10 cellular contexts compared by ENCODE assay signal in the genomic region with DNA sequence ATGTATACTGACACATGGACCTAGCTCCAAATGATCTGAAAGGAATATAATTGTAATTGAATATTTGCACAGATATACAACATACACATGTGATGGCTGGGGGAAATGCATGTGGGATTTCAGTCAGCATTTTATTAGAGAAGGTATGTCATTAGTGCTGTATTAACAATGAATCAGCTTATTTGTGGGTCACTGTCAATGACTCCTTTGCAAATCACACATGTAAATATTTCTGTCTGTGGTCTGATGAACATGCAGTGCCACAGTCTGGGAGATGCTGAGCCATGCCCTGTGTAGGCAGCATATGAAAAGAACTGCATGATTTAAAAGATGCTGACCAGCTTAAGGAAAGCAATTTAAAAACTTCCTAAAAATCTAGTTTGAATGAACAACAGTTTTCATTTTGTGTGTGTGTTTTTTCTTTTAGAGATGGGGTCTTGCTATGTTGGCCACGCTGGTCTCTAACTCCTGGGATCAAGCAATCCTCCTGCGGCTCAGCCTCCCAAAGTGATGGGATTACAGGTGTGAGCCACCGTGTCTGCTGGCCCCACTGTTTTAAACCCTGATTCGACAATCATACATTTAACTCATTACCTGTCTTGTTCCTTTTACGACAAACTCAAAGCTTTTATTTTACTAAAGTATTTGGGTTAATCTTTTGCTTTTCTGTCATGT. TPM values are rescaled to one million over a fixed set of nuclear protein-coding genes. Genes with fewer than 3 reads are reported as not detected.
A peak's percentile ranks its signal among the peaks of the same experiment; 100 is the strongest.
DNase-seq lines count a peak whose midpoint lies in the region; ATAC-seq and TF ChIP-seq lines count a peak whose summit lies in the region.
"Had no signal": no experiment of that assay in that cellular context is flagged by ENCODE, and none has a peak within 500 bp of the region (broad histone marks: within the 10 kb centered on the region; RNA-seq: fewer than 3 reads in every experiment).

No MANE protein-coding gene starts in this region.

- no peak for TF ChIP-seq CTCF in astrocyte of the spinal cord (IDR thresholded peaks at IDR 0.05; ENCODE audit: low read depth, low read length)
- TF ChIP-seq CTCF in left lung (IDR thresholded peaks at IDR 0.05), result no peak
- TF ChIP-seq CTCF in tibial nerve (IDR thresholded peaks at IDR 0.05), result no peak

- peaks cover 23% of the 10 kb centered on the region for H3K4me1 Mint-ChIP-seq in activated naive CD4-positive, alpha-beta T cell treated with anti-CD3 and anti-CD28 coated beads for 36 hours (ENCODE audit: low read depth)

- H3K4me3 ChIP-seq in astrocyte of the spinal cord (ENCODE audit: low read depth, low read length) (peak overlapping the region; percentile 82), left lung (peak overlapping the region; percentile 15 to 80), tibial nerve (peak overlapping the region in 2 of 4 donors; percentile 72)

- intact Hi-C loops in activated naive CD4-positive, alpha-beta T cell treated with anti-CD3 and anti-CD28 coated beads for 36 hours (cut with micrococcal nuclease), result loop anchor here (1.0 to 5.0 kb wide), 2 partner anchors 75 to 130 kb away; no protein-coding TSS in a partner anchor
- intact Hi-C loops in left lung (cut with DNase I), result no loop called here

- no peak for DNase-seq in activated naive CD4-positive, alpha-beta T cell treated with anti-CD3 and anti-CD28 coated beads for 36 hours
- no peak for DNase-seq in activated naive CD4-positive, alpha-beta T cell treated with Interleukin-2 at 50 U/mL for 16 hours
- DNase-seq in astrocyte of the spinal cord (ENCODE audit: low read depth, low spot score), result no peak
- DNase-seq in left lung, result no peak
- DNase-seq in tibial nerve (ENCODE audit: low spot score in 2 of 2), result no peak
- DNase-seq in left lobe of liver (ENCODE audit: low spot score), result no peak
- DNase-seq: NCI-H1436 treated with DMSO at 0.1 percent for 48 hours had no signal

- WGBS in tibial nerve, 2 donors, result 90 to 92% methylated on average over 5 of the region's 5 CpGs

- H3K9me3 ChIP-seq in left lung (no peaks in the 10 kb centered on the region), tibial nerve (no peaks in the 10 kb centered on the region)
- H3K9me3 ChIP-seq: gastroesophageal sphincter had no signal

- no peak for TF ChIP-seq POLR2A in tibial nerve (IDR thresholded peaks at IDR 0.05)

- H3K36me3 Mint-ChIP-seq in activated naive CD4-positive, alpha-beta T cell treated with anti-CD3 and anti-CD28 coated beads for 36 hours (ENCODE audit: low read depth), result peaks cover 17% of the 10 kb centered on the region

- TF ChIP-seq EP300 in tibial nerve (IDR thresholded peaks at IDR 0.05), result no peak

- CTCF ChIA-PET in activated naive CD4-positive, alpha-beta T cell treated with anti-CD3 and anti-CD28 coated beads for 36 hours (lab: Charles Lee), result interaction anchor here (1.0 to 3.9 kb wide), 6 partner anchors 24 to 134 kb away, joined by 3 to 18 read pairs (median 4); no protein-coding TSS in a partner anchor

- H3K27ac ChIP-seq in left lung (peak overlapping the region in 1 of 2 donors; percentile 96), tibial nerve (peak overlapping the region; percentile 86 to 98 (median 95))

- H3K36me3 ChIP-seq in left lung (no peaks in the 10 kb centered on the region), tibial nerve (no peaks in the 10 kb centered on the region)
- H3K36me3 ChIP-seq: gastroesophageal sphincter had no signal

- no peaks in the 10 kb centered on the region for H3K9me3 Mint-ChIP-seq in activated naive CD4-positive, alpha-beta T cell treated with anti-CD3 and anti-CD28 coated beads for 36 hours

- H3K4me3 Mint-ChIP-seq in activated naive CD4-positive, alpha-beta T cell treated with anti-CD3 and anti-CD28 coated beads for 36 hours, result peak overlapping the region; percentile 67

- ATAC-seq in left lung (no peak), GM19463 (IDR thresholded peaks at IDR 0.05; ENCODE audit: unreplicated experiment) (no peak), left lobe of liver (no peak), GM18517 (IDR thresholded peaks at IDR 0.05; ENCODE audit: unreplicated experiment) (no peak)

- in situ Hi-C loops in astrocyte of the spinal cord (cut with HindIII; ENCODE audit: low sequenced_read_pairs), result no loop called here

- H3K27me3 ChIP-seq in left lung, result no peaks in the 10 kb centered on the region
- H3K27me3 ChIP-seq in tibial nerve, result no peaks in the 10 kb centered on the region
- H3K27me3 ChIP-seq: gastroesophageal sphincter had no signal

- H3K27me3 Mint-ChIP-seq in activated naive CD4-positive, alpha-beta T cell treated with anti-CD3 and anti-CD28 coated beads for 36 hours (ENCODE audit: low read depth), result no peaks in the 10 kb centered on the region

- H3K4me1 ChIP-seq in left lung (peaks cover 4 to 32% of the 10 kb centered on the region in 2 donors), tibial nerve (peaks cover 0 to 11% (median 0%) of the 10 kb centered on the region in 4 donors)

- H3K27ac Mint-ChIP-seq in activated naive CD4-positive, alpha-beta T cell treated with anti-CD3 and anti-CD28 coated beads for 36 hours, result no peak overlapping the region

RNA-seq across cellular contexts. Expression of a gene that starts 0.8 kb away (rescaled TPM):
- 10 to 100 TPM; 15.0 to 18.8 TPM for total RNA-seq in activated naive CD4-positive, alpha-beta T cell treated with anti-CD3 and anti-CD28 coated beads for 36 hours
- total RNA-seq in left lung, result 10 to 100 TPM; 21.7 to 45.2 TPM
- total RNA-seq in tibial nerve, result 10 to 100 TPM in 2 of 4 donors, 1 to 10 TPM in 2; 7.1 to 10.7 (median 9.2) TPM
- total RNA-seq in left lobe of liver, result 0.70 TPM
